18 cellular contexts compared by ENCODE assay signal in genomic region chr18:47168913-47169312, GRCh38. TPM values are rescaled to one million over a fixed set of nuclear protein-coding genes. Genes with fewer than 3 reads are reported as not detected.
DNase-seq lines count a peak whose midpoint lies in the region; ATAC-seq and FAIRE-seq lines count a peak whose summit lies in the region.
"Had no signal": no experiment of that assay in that cellular context is flagged by ENCODE, and none has a peak within 500 bp of the region (broad histone marks: within the 10 kb centered on the region; RNA-seq: fewer than 3 reads in every experiment).

No MANE protein-coding gene starts in this region.

- peak; percentile 11 to 46 for ATAC-seq in activated T-cell treated with anti-CD3 and anti-CD28 coated beads, Interleukin-2, amount 50 U/mL, for 72 hours (replicated peaks in 1 of 2)
- peak; percentile 60 for ATAC-seq in central memory CD8-positive, alpha-beta T cell (replicated peaks; ENCODE audit: extremely low read depth, poor library complexity, severe bottlenecking)
- ATAC-seq: K562 had no signal

- H3K36me3 Mint-ChIP-seq in activated T-cell treated with anti-CD3 and anti-CD28 coated beads, Interleukin-2, amount 50 U/mL, for 72 hours (ENCODE audit: insufficient read depth in 2 of 2): no peaks in the 10 kb centered on the region
- H3K36me3 Mint-ChIP-seq in central memory CD8-positive, alpha-beta T cell (ENCODE audit: insufficient read depth): peaks cover 2% of the 10 kb centered on the region

- no peaks in the 10 kb centered on the region for H3K27me3 ChIP-seq in small intestine (ENCODE audit: control insufficient read depth in 2 of 2, insufficient read depth in 2 of 2, low read length in 2 of 2)

- FAIRE-seq in small intestine (lab: Jason Lieb, UNC): peak; percentile 19
- FAIRE-seq: HTR-8/SVneo, K562, RCC 7860 had no signal

- H3K9me3 ChIP-seq in small intestine (ENCODE audit: control insufficient read depth, low read depth): no peaks in the 10 kb centered on the region

- peak overlapping the region; percentile 6 for H3K27ac Mint-ChIP-seq in activated T-cell treated with anti-CD3 and anti-CD28 coated beads, Interleukin-2, amount 50 U/mL, for 72 hours
- no peak overlapping the region for H3K27ac Mint-ChIP-seq in central memory CD8-positive, alpha-beta T cell (ENCODE audit: low read depth)

- H3K27ac ChIP-seq in small intestine (ENCODE audit: low read depth in 1 of 2, low read length in 1 of 2): no peak overlapping the region
- H3K27ac ChIP-seq: GM23248 had no signal

- H3K27me3 Mint-ChIP-seq in activated T-cell treated with anti-CD3 and anti-CD28 coated beads, Interleukin-2, amount 50 U/mL, for 72 hours (ENCODE audit: low read depth): no peaks in the 10 kb centered on the region
- H3K27me3 Mint-ChIP-seq in central memory CD8-positive, alpha-beta T cell: no peaks in the 10 kb centered on the region

- DNase-seq in activated T-cell treated with anti-CD3 and anti-CD28 coated beads, Interleukin-2, amount 50 U/mL, for 72 hours: no peak
- no peak for DNase-seq in activated T-cell treated with anti-CD3 and anti-CD28 coated beads for 4 hours
- DNase-seq in MV-4-11 (lab: John Stamatoyannopoulos, UW): peak; percentile 70
- DNase-seq in central memory CD8-positive, alpha-beta T cell (ENCODE audit: low spot score in 2 of 2): no peak
- no peak for DNase-seq in small intestine
- DNase-seq in midbrain (lab: John Stamatoyannopoulos, UW): no peak
- DNase-seq in NCI-H187 treated with DMSO at 0.1 percent for 48 hours (lab: John Stamatoyannopoulos, UW): no peak
- no peak for DNase-seq in GF-D8 (lab: John Stamatoyannopoulos, UW)
- DNase-seq: C1 segment of cervical spinal cord, GM23248, NCI-H1417, NCI-H2029, NCI-H2171 treated with DMSO at 0.1 percent for 48 hours, NCI-H82, SIG-M5 had no signal

- no peak overlapping the region for H3K4me3 ChIP-seq in small intestine (ENCODE audit: low read depth in 1 of 2, low read length in 2 of 2)
- H3K4me3 ChIP-seq: GM23248, K562 had no signal

- peaks cover 27% of the 10 kb centered on the region for H3K4me1 Mint-ChIP-seq in activated T-cell treated with anti-CD3 and anti-CD28 coated beads, Interleukin-2, amount 50 U/mL, for 72 hours (ENCODE audit: low read depth)
- H3K4me1 Mint-ChIP-seq in central memory CD8-positive, alpha-beta T cell: peaks cover 31% of the 10 kb centered on the region

- H3K4me1 ChIP-seq in small intestine (ENCODE audit: control insufficient read depth in 2 of 2, insufficient read depth in 1 of 2, low read depth in 1 of 2, low read length in 1 of 2): peaks cover 0 to 5% of the 10 kb centered on the region in 2 donors

- no peaks in the 10 kb centered on the region for H3K9me3 Mint-ChIP-seq in activated T-cell treated with anti-CD3 and anti-CD28 coated beads, Interleukin-2, amount 50 U/mL, for 72 hours
- H3K9me3 Mint-ChIP-seq in central memory CD8-positive, alpha-beta T cell: no peaks in the 10 kb centered on the region

- H3K4me3 Mint-ChIP-seq in activated T-cell treated with anti-CD3 and anti-CD28 coated beads, Interleukin-2, amount 50 U/mL, for 72 hours: peak overlapping the region in 1 of 2 donors; percentile 7
- no peak overlapping the region for H3K4me3 Mint-ChIP-seq in central memory CD8-positive, alpha-beta T cell

- WGBS in small intestine, 3 donors: 75 to 80% (median 75%) methylated on average over 1 of the region's 1 CpG

- H3K36me3 ChIP-seq in small intestine (ENCODE audit: control insufficient read depth in 2 of 2, insufficient read depth in 2 of 2, low read length in 2 of 2): peaks cover 0 to 4% of the 10 kb centered on the region in 2 donors

RNA-seq across cellular contexts. Expression of gene IER3IP1, which starts 7.3 kb away (rescaled TPM):
- total RNA-seq in activated T-cell treated with anti-CD3 and anti-CD28 coated beads, Interleukin-2, amount 50 U/mL, for 72 hours: 10 to 100 TPM; 13.3 to 14.4 TPM
- 10 to 100 TPM; 14.1 to 19.5 (median 16.2) TPM for polyA plus RNA-seq in small intestine

RNA-seq across cellular contexts. Expression of gene HDHD2, which starts 18.6 kb away (rescaled TPM):
- 10 to 100 TPM; 31.9 to 47.1 TPM for total RNA-seq in activated T-cell treated with anti-CD3 and anti-CD28 coated beads, Interleukin-2, amount 50 U/mL, for 72 hours
- 10 to 100 TPM; 16.5 to 26.7 (median 21.9) TPM for polyA plus RNA-seq in small intestine
